ENCODE assay signal across 19 cellular contexts in genomic region chr2:171879865-171880264, GRCh38. TPM values are rescaled to one million over a fixed set of nuclear protein-coding genes. Genes with fewer than 3 reads are reported as not detected.
DNase-seq lines count a peak whose midpoint lies in the region; ATAC-seq and TF ChIP-seq lines count a peak whose summit lies in the region.
"Had no signal": no experiment of that assay in that cellular context is flagged by ENCODE, and none has a peak within 500 bp of the region (broad histone marks: within the 10 kb centered on the region; RNA-seq: fewer than 3 reads in every experiment).

No MANE protein-coding gene starts in this region.

- H3K36me3 ChIP-seq in cardiac muscle cell, result no peaks in the 10 kb centered on the region
- H3K36me3 ChIP-seq in right atrium auricular region, result peaks cover 4% of the 10 kb centered on the region
- H3K36me3 ChIP-seq in skeletal muscle tissue (ENCODE audit: control insufficient read depth in 3 of 3, insufficient read depth in 3 of 3, low read length in 3 of 3), result peaks cover 0 to under 1% (median 0%) of the 10 kb centered on the region in 3 donors
- no peaks in the 10 kb centered on the region for H3K36me3 ChIP-seq in Peyer's patch
- H3K36me3 ChIP-seq in colonic mucosa, result no peaks in the 10 kb centered on the region
- H3K36me3 ChIP-seq: BE2C had no signal

- peak overlapping the region in 1 of 3 donors; percentile 37 for H3K9ac ChIP-seq in skeletal muscle tissue (ENCODE audit: low read depth in 1 of 3, low read length in 3 of 3)
- no peak overlapping the region for H3K9ac ChIP-seq in colonic mucosa (ENCODE audit: low read depth in 2 of 2, low read length in 2 of 2)

- TF ChIP-seq CTCF in cardiac muscle cell (IDR thresholded peaks at IDR 0.05; ENCODE audit: low read depth, low read length), result no peak
- TF ChIP-seq CTCF in RWPE1 (conservative IDR thresholded peaks at IDR 0.05; ENCODE audit: low read depth), result no peak
- no peak for TF ChIP-seq CTCF in right atrium auricular region (IDR thresholded peaks at IDR 0.05)
- no peak for TF ChIP-seq CTCF in Peyer's patch (IDR thresholded peaks at IDR 0.05)
- no peak for TF ChIP-seq CTCF in colonic mucosa (IDR thresholded peaks at IDR 0.05)

- peaks cover 30% of the 10 kb centered on the region for H3K4me1 ChIP-seq in cardiac muscle cell (ENCODE audit: low read depth)
- peaks cover 0 to 45% of the 10 kb centered on the region in 2 donors for H3K4me1 ChIP-seq in right atrium auricular region
- peaks cover 10 to 21% (median 16%) of the 10 kb centered on the region in 3 donors for H3K4me1 ChIP-seq in skeletal muscle tissue (ENCODE audit: control insufficient read depth in 3 of 3, insufficient read depth in 3 of 3, low read length in 3 of 3)
- H3K4me1 ChIP-seq in Peyer's patch, result no peaks in the 10 kb centered on the region
- H3K4me1 ChIP-seq in colonic mucosa, result no peaks in the 10 kb centered on the region
- H3K4me1 ChIP-seq: BE2C had no signal

- intact Hi-C loops in left cardiac atrium (cut with DNase I) (no loop called here), colonic mucosa (cut with DNase I) (no loop called here)

- no peak for DNase-seq in cardiac muscle cell (ENCODE audit: low read depth in 1 of 2, low spot score in 1 of 2)
- no peak for DNase-seq in left cardiac atrium
- DNase-seq in RWPE1 (ENCODE audit: low spot score), result no peak
- no peak for DNase-seq in right atrium auricular region (ENCODE audit: low spot score)
- no peak for DNase-seq in mucosa of gallbladder (ENCODE audit: low spot score)
- no peak for DNase-seq in Peyer's patch
- no peak for DNase-seq in colonic mucosa
- DNase-seq: 8988T; BE2C; CD4-positive, CD25-positive, alpha-beta regulatory T cell; COR-L47; HFFc6; KG1; MV-4-11; NCI-H1694 treated with DMSO at 0.1 percent for 48 hours; SHP77 had no signal

- no peaks in the 10 kb centered on the region for H3K9me3 ChIP-seq in cardiac muscle cell (ENCODE audit: low read depth)
- H3K9me3 ChIP-seq in right atrium auricular region, result no peaks in the 10 kb centered on the region
- no peaks in the 10 kb centered on the region for H3K9me3 ChIP-seq in skeletal muscle tissue (ENCODE audit: control insufficient read depth in 3 of 3, low read length in 3 of 3)
- no peaks in the 10 kb centered on the region for H3K9me3 ChIP-seq in Peyer's patch
- no peaks in the 10 kb centered on the region for H3K9me3 ChIP-seq in colonic mucosa
- H3K9me3 ChIP-seq: BE2C had no signal

- H3K4me3 ChIP-seq in cardiac muscle cell, result no peak overlapping the region
- H3K4me3 ChIP-seq in right atrium auricular region, result no peak overlapping the region
- no peak overlapping the region for H3K4me3 ChIP-seq in skeletal muscle tissue (ENCODE audit: low read length in 3 of 3)
- H3K4me3 ChIP-seq in Peyer's patch, result no peak overlapping the region
- no peak overlapping the region for H3K4me3 ChIP-seq in colonic mucosa
- H3K4me3 ChIP-seq: GM12878 had no signal

- CTCF ChIA-PET in RWPE1 (lab: Yijun Ruan, JAX), result no interaction called here

- no peak for ATAC-seq in left cardiac atrium
- ATAC-seq: GM12878, Panc1 had no signal

- H3K27ac ChIP-seq in cardiac muscle cell, result peak overlapping the region; percentile 94
- H3K27ac ChIP-seq in RWPE1, result 0 out of 2 replicates have a peak overlapping the region, but pooled peaks have one; percentile 38
- peak overlapping the region; percentile 81 to 87 for H3K27ac ChIP-seq in right atrium auricular region
- H3K27ac ChIP-seq in skeletal muscle tissue (ENCODE audit: low read depth, low read length), result peak overlapping the region; percentile 49
- H3K27ac ChIP-seq in Peyer's patch, result no peak overlapping the region
- H3K27ac ChIP-seq in colonic mucosa, result no peak overlapping the region

- POLR2A ChIA-PET in RWPE1 (lab: Yijun Ruan, JAX; ENCODE audit: low non-redundant PET), result no interaction called here

- no peaks in the 10 kb centered on the region for H3K27me3 ChIP-seq in cardiac muscle cell
- H3K27me3 ChIP-seq in right atrium auricular region, result no peaks in the 10 kb centered on the region
- H3K27me3 ChIP-seq in skeletal muscle tissue (ENCODE audit: control insufficient read depth in 3 of 3, insufficient read depth in 3 of 3, low read length in 3 of 3), result no peaks in the 10 kb centered on the region
- H3K27me3 ChIP-seq in Peyer's patch, result no peaks in the 10 kb centered on the region
- H3K27me3 ChIP-seq in colonic mucosa, result no peaks in the 10 kb centered on the region
- H3K27me3 ChIP-seq: BE2C had no signal

- no peak for TF ChIP-seq POLR2A in Peyer's patch (IDR thresholded peaks at IDR 0.05)

RNA-seq across cellular contexts. Expression of gene SLC25A12, which starts 14.2 kb away (rescaled TPM):
- total RNA-seq in cardiac muscle cell, result 25.5 and 37.2 TPM in 2 replicates
- polyA plus RNA-seq in cardiac muscle cell, result 31.4 and 53.3 TPM in 2 replicates
- total RNA-seq in left cardiac atrium, result 100 to 1,000 TPM in 1 of 2 donors, 10 to 100 TPM in 1; 65.6 to 101 TPM
- total RNA-seq in right atrium auricular region, result 100 to 1,000 TPM in 1 of 2 donors, 10 to 100 TPM in 1; 75.0 to 106 TPM
- total RNA-seq in skeletal muscle tissue, result 27.7 TPM
- 9.2 TPM for total RNA-seq in mucosa of gallbladder
- 10 to 100 TPM in 3 of 4 donors, 1 to 10 TPM in 1; 9.6 to 18.2 (median 14.6) TPM for total RNA-seq in Peyer's patch
- total RNA-seq in colonic mucosa, result 10 to 100 TPM; 12.3 to 17.9 TPM

RNA-seq across cellular contexts. Expression of gene HAT1, which starts 42.4 kb away (rescaled TPM):
- total RNA-seq in cardiac muscle cell (30.7 and 33.6 TPM in 2 replicates), left cardiac atrium (10 to 100 TPM; 32.2 to 37.4 TPM), right atrium auricular region (10 to 100 TPM; 22.8 to 25.8 TPM), skeletal muscle tissue (32.4 TPM), mucosa of gallbladder (24.3 TPM), Peyer's patch (10 to 100 TPM in 3 of 4 donors, 1 to 10 TPM in 1; 8.7 to 19.0 (median 12.3) TPM), colonic mucosa (10 to 100 TPM; 31.8 to 50.7 TPM)
- 64.3 and 84.0 TPM in 2 replicates for polyA plus RNA-seq in cardiac muscle cell

Comparison
In these comparisons a context has a peak if more than half of its experiments do, and no peak if none do; other contexts are left out.
1. H3K27ac ChIP-seq: peak in cardiac muscle cell (single experiment), RWPE1 (single experiment), right atrium auricular region (2 of 2) and skeletal muscle tissue (single experiment); none in Peyer's patch (0 of 4) and colonic mucosa (single experiment).